34 cellular contexts compared by ENCODE assay signal in genomic region chr10:113651898-113652297, GRCh38. TPM values are rescaled to one million over a fixed set of nuclear protein-coding genes. Genes with fewer than 3 reads are reported as not detected.
"Had no signal": no experiment of that assay in that cellular context is flagged by ENCODE, and none has a peak within 500 bp of the region (broad histone marks: within the 10 kb centered on the region; RNA-seq: fewer than 3 reads in every experiment).

No MANE protein-coding gene starts in this region.

- H3K4me3 Mint-ChIP-seq: activated B cell treated with CpG ODN at 0.5 μM for 24 hours; activated CD4-positive, alpha-beta memory T cell treated with anti-CD3 and anti-CD28 coated beads for 36 hours; activated CD4-positive, alpha-beta T cell treated with anti-CD3 and anti-CD28 coated beads, Interleukin-2, amount 10 ng/mL, durations not matched to agents 24 days and 14 days; activated CD8-positive, alpha-beta T cell treated with anti-CD3 and anti-CD28 coated beads for 36 hours; activated naive CD4-positive, alpha-beta T cell treated with anti-CD3 and anti-CD28 coated beads, Interleukin-2, amount 10 ng/mL, durations not matched to agents 7 days and 5 days; activated naive CD4-positive, alpha-beta T cell treated with anti-CD3 and anti-CD28 coated beads, Interleukin-2, amount 50 U/mL, for 24 hours; activated naive CD8-positive, alpha-beta T cell; activated naive CD8-positive, alpha-beta T cell treated with anti-CD3 and anti-CD28 coated beads, Interleukin-2, amount 10 ng/mL, durations not matched to agents 7 days and 5 days; activated naive CD8-positive, alpha-beta T cell treated with anti-CD3 and anti-CD28 coated beads, Interleukin-2, amount 50 U/mL, for 24 hours; activated T-cell treated with anti-CD3 and anti-CD28 coated beads, Interleukin-2, amount 50 U/mL, for 24 hours; T-helper 1 cell treated with Interleukin-12 subunit alpha and Interleukin-12 subunit beta and Interleukin-4 antibody, amounts not matched to agents 30 μg/mL and 1 μg/mL, for 36 hours; T-helper 2 cell treated with Interferon-gamma antibody and Interleukin-4, amounts not matched to agents 5 μg/mL and 100 μg/mL, for 36 hours had no signal

- H3K4me1 ChIP-seq: ascending aorta, breast epithelium had no signal

- H3K9me3 ChIP-seq: ascending aorta, breast epithelium had no signal

- H3K4me1 Mint-ChIP-seq: activated B cell treated with CpG ODN at 0.5 μM for 24 hours; activated CD4-positive, alpha-beta T cell treated with anti-CD3 and anti-CD28 coated beads, Interleukin-2, amount 10 ng/mL, durations not matched to agents 24 days and 14 days; activated naive CD4-positive, alpha-beta T cell treated with anti-CD3 and anti-CD28 coated beads, Interleukin-2, amount 10 ng/mL, durations not matched to agents 7 days and 5 days; activated naive CD4-positive, alpha-beta T cell treated with anti-CD3 and anti-CD28 coated beads, Interleukin-2, amount 50 U/mL, for 24 hours; activated naive CD8-positive, alpha-beta T cell treated with anti-CD3 and anti-CD28 coated beads, Interleukin-2, amount 10 ng/mL, durations not matched to agents 7 days and 5 days; activated naive CD8-positive, alpha-beta T cell treated with anti-CD3 and anti-CD28 coated beads, Interleukin-2, amount 50 U/mL, for 24 hours had no signal

- FAIRE-seq: TTC549 had no signal

- ATAC-seq: activated CD8-positive, alpha-beta T cell treated with anti-CD3 and anti-CD28 coated beads for 36 hours; activated naive CD8-positive, alpha-beta T cell treated with anti-CD3 and anti-CD28 coated beads, Interleukin-2, amount 50 U/mL, for 24 hours had no signal

- DNase-seq: activated B cell treated with CpG ODN at 0.5 μM for 24 hours; activated CD4-positive, alpha-beta memory T cell treated with anti-CD3 and anti-CD28 coated beads for 36 hours; activated CD4-positive, alpha-beta T cell treated with anti-CD3 and anti-CD28 coated beads for 4 hours; activated CD4-positive, alpha-beta T cell treated with anti-CD3 and anti-CD28 coated beads, Interleukin-2, amount 10 ng/mL, durations not matched to agents 24 days and 14 days; activated CD4-positive, alpha-beta T cell treated with anti-CD3 and anti-CD28 coated beads, Interleukin-2, amount 50 U/mL, for 1 hour; activated CD4-positive, alpha-beta T cell treated with anti-CD3 and anti-CD28 coated beads, Interleukin-2, amount 50 U/mL, for 4 hours; activated CD4-positive, CD25-positive, alpha-beta regulatory T cell treated with anti-CD3 and anti-CD28 coated beads, Interleukin-2, amount 50 U/mL, for 72 hours; activated CD8-positive, alpha-beta memory T cell treated with anti-CD3 and anti-CD28 coated beads, Interleukin-2, amount 50 U/mL, for 4 hours; activated CD8-positive, alpha-beta T cell treated with anti-CD3 and anti-CD28 coated beads for 36 hours; activated effector memory CD4-positive, alpha-beta T cell treated with Interleukin-2 at 50 U/mL for 16 hours; activated gamma-delta T cell; activated naive CD4-positive, alpha-beta T cell treated with anti-CD3 and anti-CD28 coated beads, Interleukin-2, amount 10 ng/mL, durations not matched to agents 7 days and 5 days; activated naive CD4-positive, alpha-beta T cell treated with Interleukin-2 at 50 U/mL for 16 hours; activated naive CD8-positive, alpha-beta T cell treated with anti-CD3 and anti-CD28 coated beads, Interleukin-2, amount 10 ng/mL, durations not matched to agents 7 days and 5 days; activated naive CD8-positive, alpha-beta T cell treated with anti-CD3 and anti-CD28 coated beads, Interleukin-2, amount 50 U/mL, for 24 hours; activated T-cell treated with anti-CD3 and anti-CD28 coated beads, Interleukin-2, amount 50 U/mL, for 24 hours; activated T-cell treated with anti-CD3 and anti-CD28 coated beads, Interleukin-2, amount 50 U/mL, for 48 hours; amygdala; anterior cingulate cortex; brain microvascular endothelial cell; central memory CD4-positive, alpha-beta T cell; T-helper 1 cell; T-helper 2 cell; T-helper 9 cell had no signal

- H3K9me3 Mint-ChIP-seq: activated B cell treated with CpG ODN at 0.5 μM for 24 hours; activated CD4-positive, alpha-beta memory T cell treated with anti-CD3 and anti-CD28 coated beads for 36 hours; activated CD4-positive, alpha-beta T cell treated with anti-CD3 and anti-CD28 coated beads, Interleukin-2, amount 10 ng/mL, durations not matched to agents 24 days and 14 days; activated CD8-positive, alpha-beta T cell treated with anti-CD3 and anti-CD28 coated beads for 36 hours; activated naive CD4-positive, alpha-beta T cell treated with anti-CD3 and anti-CD28 coated beads, Interleukin-2, amount 10 ng/mL, durations not matched to agents 7 days and 5 days; activated naive CD4-positive, alpha-beta T cell treated with anti-CD3 and anti-CD28 coated beads, Interleukin-2, amount 50 U/mL, for 24 hours; activated naive CD8-positive, alpha-beta T cell treated with anti-CD3 and anti-CD28 coated beads, Interleukin-2, amount 50 U/mL, for 24 hours; activated T-cell treated with anti-CD3 and anti-CD28 coated beads, Interleukin-2, amount 50 U/mL, for 24 hours; activated T-helper 2 cell treated with anti-CD3 and anti-CD28 coated beads, Interferon-gamma antibody, Interleukin-2, Interleukin-4, amounts not matched to agents 10 μg/mL and 5 μg/mL and 100 μg/mL, durations not matched to agents 14 hours and 24 hours and 36 hours; T-helper 1 cell treated with Interleukin-12 subunit alpha and Interleukin-12 subunit beta and Interleukin-4 antibody, amounts not matched to agents 30 μg/mL and 1 μg/mL, for 36 hours; T-helper 2 cell treated with Interferon-gamma antibody and Interleukin-4, amounts not matched to agents 5 μg/mL and 100 μg/mL, for 36 hours had no signal

- H3K36me3 Mint-ChIP-seq: activated CD4-positive, alpha-beta memory T cell treated with anti-CD3 and anti-CD28 coated beads for 36 hours; activated naive CD4-positive, alpha-beta T cell treated with anti-CD3 and anti-CD28 coated beads, Interleukin-2, amount 10 ng/mL, durations not matched to agents 7 days and 5 days; activated naive CD4-positive, alpha-beta T cell treated with anti-CD3 and anti-CD28 coated beads, Interleukin-2, amount 50 U/mL, for 24 hours; activated naive CD8-positive, alpha-beta T cell; activated naive CD8-positive, alpha-beta T cell treated with anti-CD3 and anti-CD28 coated beads, Interleukin-2, amount 10 ng/mL, durations not matched to agents 7 days and 5 days had no signal

- H3K27ac ChIP-seq: ascending aorta, brain microvascular endothelial cell, breast epithelium, VCaP had no signal

- H3K27ac Mint-ChIP-seq: activated B cell treated with CpG ODN at 0.5 μM for 24 hours; activated CD4-positive, alpha-beta memory T cell treated with anti-CD3 and anti-CD28 coated beads for 36 hours; activated CD4-positive, alpha-beta T cell treated with anti-CD3 and anti-CD28 coated beads, Interleukin-2, amount 10 ng/mL, durations not matched to agents 24 days and 14 days; activated CD8-positive, alpha-beta T cell treated with anti-CD3 and anti-CD28 coated beads for 36 hours; activated naive CD4-positive, alpha-beta T cell treated with anti-CD3 and anti-CD28 coated beads, Interleukin-2, amount 10 ng/mL, durations not matched to agents 7 days and 5 days; activated naive CD4-positive, alpha-beta T cell treated with anti-CD3 and anti-CD28 coated beads, Interleukin-2, amount 50 U/mL, for 24 hours; activated naive CD8-positive, alpha-beta T cell; activated naive CD8-positive, alpha-beta T cell treated with anti-CD3 and anti-CD28 coated beads, Interleukin-2, amount 10 ng/mL, durations not matched to agents 7 days and 5 days; activated naive CD8-positive, alpha-beta T cell treated with anti-CD3 and anti-CD28 coated beads, Interleukin-2, amount 50 U/mL, for 24 hours; activated T-cell treated with anti-CD3 and anti-CD28 coated beads, Interleukin-2, amount 50 U/mL, for 24 hours; activated T-helper 2 cell treated with anti-CD3 and anti-CD28 coated beads, Interferon-gamma antibody, Interleukin-2, Interleukin-4, amounts not matched to agents 10 μg/mL and 5 μg/mL and 100 μg/mL, durations not matched to agents 14 hours and 24 hours and 36 hours; T-helper 1 cell treated with Interleukin-12 subunit alpha and Interleukin-12 subunit beta and Interleukin-4 antibody, amounts not matched to agents 30 μg/mL and 1 μg/mL, for 36 hours; T-helper 2 cell treated with Interferon-gamma antibody and Interleukin-4, amounts not matched to agents 5 μg/mL and 100 μg/mL, for 36 hours had no signal

- H3K4me3 ChIP-seq: ascending aorta, breast epithelium had no signal

- H3K36me3 ChIP-seq: ascending aorta, brain microvascular endothelial cell, breast epithelium had no signal

- H3K27me3 ChIP-seq: ascending aorta, brain microvascular endothelial cell had no signal

RNA-seq across cellular contexts. Expression of gene NRAP, which starts 11.9 kb away (rescaled TPM):
- total RNA-seq: activated B cell treated with CpG ODN at 0.5 μM for 24 hours; activated CD4-positive, alpha-beta memory T cell treated with anti-CD3 and anti-CD28 coated beads for 36 hours; activated CD4-positive, alpha-beta T cell treated with anti-CD3 and anti-CD28 coated beads, Interleukin-2, amount 10 ng/mL, durations not matched to agents 24 days and 14 days; activated CD8-positive, alpha-beta memory T cell treated with anti-CD3 and anti-CD28 coated beads for 36 hours; activated CD8-positive, alpha-beta T cell treated with anti-CD3 and anti-CD28 coated beads for 36 hours; activated naive CD8-positive, alpha-beta T cell treated with anti-CD3 and anti-CD28 coated beads, Interleukin-2, amount 10 ng/mL, durations not matched to agents 7 days and 5 days; activated T-helper 2 cell treated with anti-CD3 and anti-CD28 coated beads, Interferon-gamma antibody, Interleukin-2, Interleukin-4, amounts not matched to agents 10 μg/mL and 5 μg/mL and 100 μg/mL, durations not matched to agents 14 hours and 24 hours and 36 hours; ascending aorta; breast epithelium had no signal
